In the genomic region with DNA sequence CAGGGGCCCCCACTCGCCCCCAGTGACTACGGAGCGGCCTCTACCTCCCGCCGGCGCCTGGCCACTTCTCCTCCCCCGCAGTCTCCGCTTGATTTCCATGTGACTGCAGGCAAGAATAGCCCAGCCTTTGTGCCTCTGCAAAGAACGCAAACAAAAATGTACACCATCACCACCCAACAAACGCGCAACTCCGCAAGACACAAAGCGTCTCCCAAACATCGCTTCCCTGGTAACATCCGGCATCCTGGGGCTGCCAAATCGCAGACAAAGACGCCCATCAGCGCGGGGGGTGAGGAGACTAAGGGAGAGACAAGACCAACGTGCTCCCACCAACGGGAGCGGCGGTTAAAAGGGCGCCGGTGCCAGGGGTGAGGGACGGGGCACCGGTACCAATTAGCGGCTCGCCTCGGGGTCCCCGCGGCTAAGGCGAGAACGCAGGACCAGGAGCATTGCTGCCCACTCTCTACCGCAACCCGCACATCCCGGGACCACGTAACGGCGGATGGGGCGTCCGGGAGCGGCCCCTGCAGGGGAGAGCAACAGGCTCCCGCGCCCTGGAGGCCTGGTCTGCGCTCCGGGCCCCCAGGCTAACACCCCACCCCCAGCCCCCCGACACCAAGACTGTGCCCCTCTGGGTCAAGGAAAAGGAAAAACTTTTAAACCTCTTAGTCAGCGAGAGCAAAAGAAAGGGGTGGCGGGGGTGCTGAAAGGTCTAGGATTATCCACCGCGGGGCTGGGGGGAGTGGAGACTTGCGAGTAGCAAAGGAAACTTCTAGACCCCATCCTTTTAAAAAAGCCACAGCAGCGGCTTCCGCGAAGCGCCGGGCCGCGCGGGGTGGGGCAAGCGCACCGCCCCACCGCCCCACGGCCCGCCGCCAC, we compare ENCODE assay signal across 9 cellular contexts. TPM values are rescaled to one million over a fixed set of nuclear protein-coding genes. Genes with fewer than 3 reads are reported as not detected.
DNase-seq lines count a peak whose midpoint lies in the region; ATAC-seq and TF ChIP-seq lines count a peak whose summit lies in the region.
"Had no signal": no experiment of that assay in that cellular context is flagged by ENCODE, and none has a peak within 500 bp of the region (broad histone marks: within the 10 kb centered on the region; RNA-seq: fewer than 3 reads in every experiment).

No MANE protein-coding gene starts in this region.

- in situ Hi-C loops in GM13977 (cut with MboI; ENCODE audit: low pct_unique_long_range_greater_than_20kb, low sequenced_read_pairs, unreplicated experiment): no loop called here

- intact Hi-C loops in left colon (cut with DNase I, micrococcal nuclease): no loop called here

- H3K27ac ChIP-seq in coronary artery (peak overlapping the region; percentile 96), substantia nigra (ENCODE audit: low read depth, low read length, poor library complexity, severe bottlenecking) (peak overlapping the region; percentile 94)

- TF ChIP-seq CTCF in coronary artery (IDR thresholded peaks at IDR 0.05): no peak
- no peak for TF ChIP-seq CTCF in GM13977 (IDR thresholded peaks at IDR 0.05; ENCODE audit: extremely low read depth, insufficient read depth, missing control alignments)

- no peak for ATAC-seq in left colon

- H3K4me3 ChIP-seq in coronary artery: peak overlapping the region; percentile 88

- DNase-seq in DMS79 treated with DMSO at 0.1 percent for 48 hours (lab: John Stamatoyannopoulos, UW) (peak; percentile 62), NCI-H446 (lab: John Stamatoyannopoulos, UW) (peak; percentile 69), coronary artery (ENCODE audit: low spot score) (peak; percentile 83), left colon (peak; percentile 15 to 46), substantia nigra (lab: John Stamatoyannopoulos, UW) (peak; percentile 6 to 86 (median 64)), GM13977 (ENCODE audit: low spot score) (no peak)
- no peak for DNase-seq in activated CD4-positive, alpha-beta T cell treated with anti-CD3 and anti-CD28 coated beads, Interleukin-2, amount 50 U/mL, for 1 hour
- DNase-seq in stimulated activated CD4-positive, alpha-beta T cell treated with anti-CD3 and anti-CD28 coated beads, Interleukin-4, amount 100 ng/mL, for 1 hour: no peak
- DNase-seq: naive B cell had no signal

RNA-seq across cellular contexts. Expression of a gene that starts 0.9 kb away (rescaled TPM):
- total RNA-seq in left colon: 1 to 10 TPM; 3.1 to 8.5 TPM

Comparison
In these comparisons a context has a peak if more than half of its experiments do, and no peak if none do; other contexts are left out.
1. DNase-seq: peak in DMS79 treated with DMSO at 0.1 percent for 48 hours (single experiment), NCI-H446 (2 of 2), coronary artery (single experiment), left colon (2 of 2) and substantia nigra (49 of 49); none in activated CD4-positive, alpha-beta T cell treated with anti-CD3 and anti-CD28 coated beads, Interleukin-2, amount 50 U/mL, for 1 hour (single experiment), GM13977 (single experiment) and stimulated activated CD4-positive, alpha-beta T cell treated with anti-CD3 and anti-CD28 coated beads, Interleukin-4, amount 100 ng/mL, for 1 hour (single experiment).